In the genomic region with DNA sequence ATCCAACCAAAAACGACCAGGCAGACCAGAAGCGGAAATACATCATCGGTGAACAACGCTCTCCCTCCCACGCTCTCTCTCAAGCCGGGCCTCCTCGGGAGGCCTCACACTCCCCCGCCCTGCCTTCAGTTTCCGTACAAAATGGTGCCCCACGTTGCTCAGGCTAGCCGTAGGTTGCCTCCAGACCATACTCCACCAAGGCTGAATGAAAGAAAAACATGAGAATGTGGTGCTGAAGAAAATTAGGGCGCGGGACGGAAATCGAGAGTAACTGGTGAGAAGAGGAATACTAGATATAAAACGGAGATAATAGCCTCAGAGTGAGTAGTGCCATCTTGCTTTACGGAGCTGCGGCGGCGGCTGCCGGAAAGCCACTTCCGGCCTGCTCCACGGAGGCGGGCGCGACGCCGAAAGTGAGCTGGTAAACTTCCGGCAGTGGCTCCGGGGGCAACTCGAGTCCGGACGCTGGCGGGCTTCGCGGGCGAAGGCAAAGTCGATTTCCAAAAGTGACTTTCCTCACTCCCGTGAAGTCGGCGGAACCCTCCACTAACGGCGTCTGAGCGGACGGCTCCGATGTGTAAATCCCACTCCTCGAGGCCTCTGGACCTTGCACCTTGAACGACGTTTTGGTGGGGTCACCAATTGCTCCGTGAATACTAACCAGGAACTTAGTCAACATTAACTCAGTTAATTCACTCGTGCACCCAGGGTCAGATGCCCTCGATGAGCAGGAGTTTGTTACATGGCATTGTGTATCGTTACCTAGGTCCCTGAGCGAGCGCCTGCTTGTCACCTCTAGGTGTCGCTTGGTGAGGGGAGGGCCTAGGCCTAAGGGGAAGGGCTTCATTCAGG, we compare ENCODE assay signal across 8 cellular contexts. TPM values are rescaled to one million over a fixed set of nuclear protein-coding genes. Genes with fewer than 3 reads are reported as not detected.
DNase-seq lines count a peak whose midpoint lies in the region; ATAC-seq, FAIRE-seq and TF ChIP-seq lines count a peak whose summit lies in the region.

A gene (minus strand): TSS at position 7 of the 852 bp plus-strand sequence. CDS start 980 bp downstream, outside the sequence.

- H3K9me3 Mint-ChIP-seq in CD14-positive monocyte, result peaks cover 0 to 1% (median 0%) of the 10 kb centered on the region in 7 donors

- H3K36me3 Mint-ChIP-seq in CD14-positive monocyte, result peaks cover 24 to 29% of the 10 kb centered on the region in 2 donors

- H3K4me1 Mint-ChIP-seq in CD14-positive monocyte, result peaks cover 70% of the 10 kb centered on the region

- no peaks in the 10 kb centered on the region for H3K27me3 Mint-ChIP-seq in CD14-positive monocyte (ENCODE audit: low read depth in 3 of 3)

- TSS peak; percentile 92 for BruUV-seq in HepG2 (replicated peaks; lab: Mats Ljungman, UMichigan)

- TF ChIP-seq CTCF in CD14-positive monocyte (IDR thresholded peaks at IDR 0.05), result peak; percentile 80
- peak; percentile 88 for TF ChIP-seq CTCF in HepG2 (CRISPR knock-in tag; IDR thresholded peaks at IDR 0.05)

- no peaks in the 10 kb centered on the region for H4K20me1 ChIP-seq in HepG2 (ENCODE audit: insufficient read depth, low read length)

- intact Hi-C loops in CD14-positive monocyte (cut with micrococcal nuclease), result no loop called here
- intact Hi-C loops in HepG2 (cut with micrococcal nuclease; ENCODE audit: unreplicated experiment), result loop anchor here (2.0 kb wide), 1 partner anchor 47 kb away; no protein-coding TSS in a partner anchor

- CTCF ChIA-PET in HepG2 (lab: Yijun Ruan, JAX; ENCODE audit: low intra/inter-chr PET ratio, low total read pairs), result no interaction called here

- H3K27ac Mint-ChIP-seq in CD14-positive monocyte, result peak within 1 kb of the TSS; percentile 96 to 100 (median 99)

- H3K36me3 ChIP-seq in HepG2 (replicated peaks in 1 of 2; ENCODE audit: control insufficient read depth in 1 of 2, insufficient read depth in 2 of 2, low read length in 2 of 2), result peaks cover 0 to 16% of the 10 kb centered on the region in 2 experiments; a peak in 2 of 5 replicates

- FAIRE-seq in HepG2 (lab: Jason Lieb, UNC), result peak; percentile 82

- no peaks in the 10 kb centered on the region for H3K9me3 ChIP-seq in HepG2 (ENCODE audit: low read length)

- peaks cover 69% of the 10 kb centered on the region for H3K4me1 ChIP-seq in HepG2 (ENCODE audit: insufficient read depth, low read length)

- peak within 1 kb of the TSS; percentile 96 for H2AFZ ChIP-seq in HepG2 (ENCODE audit: low read length)

- H3K9ac ChIP-seq in HepG2 (ENCODE audit: insufficient read depth, low read depth, low read length), result peak within 1 kb of the TSS; percentile 94

- H3K79me2 ChIP-seq in HepG2 (ENCODE audit: insufficient read depth, low read length), result peaks cover 34% of the 10 kb centered on the region

- TF ChIP-seq EP300 in HepG2 (IDR thresholded peaks at IDR 0.05; ENCODE audit: low read depth in 2 of 2, low read length in 2 of 2), result peak in 1 of 2 experiments; percentile 5; a peak in 2 of 4 replicates
- peak; percentile 50; the same call in 1 of the 2 replicates for TF ChIP-seq EP300 in HepG2 (CRISPR knock-in tag; IDR thresholded peaks at IDR 0.05; ENCODE audit: borderline replicate concordance)

- peak; percentile 83 for ATAC-seq in GM19372 (IDR thresholded peaks at IDR 0.05; ENCODE audit: low read depth, unreplicated experiment)
- peak; percentile 87 for ATAC-seq in HG03558 (IDR thresholded peaks at IDR 0.05; ENCODE audit: extremely low read depth, unreplicated experiment)
- peak; percentile 94 for ATAC-seq in HepG2

- 0 out of 2 replicates have a peak, but pooled peaks have one; percentile 28 for TF ChIP-seq RAD21 in HepG2 (CRISPR knock-in tag; IDR thresholded peaks at IDR 0.05)

- peak within 1 kb of the TSS; percentile 96 for H3K4me2 ChIP-seq in HepG2 (ENCODE audit: low read depth, low read length)

- peak within 1 kb of the TSS; percentile 90 to 100 for H3K4me3 Mint-ChIP-seq in CD14-positive monocyte

- TF ChIP-seq POLR2A in HepG2 (IDR thresholded peaks at IDR 0.05; ENCODE audit: insufficient read depth in 1 of 2, low read depth in 2 of 2, low read length in 2 of 2), result peak; percentile 79 to 90

- no peaks in the 10 kb centered on the region; a peak in 1 of 5 replicates for H3K27me3 ChIP-seq in HepG2 (ENCODE audit: control insufficient read depth in 1 of 2, insufficient read depth in 2 of 2, low read length in 2 of 2)

- POLR2A ChIA-PET in HepG2 (lab: Yijun Ruan, JAX), result interaction anchor here (0.9 to 5.6 kb wide), 7 partner anchors 12 to 80 kb away, joined by 3 to 108 read pairs (median 7); a partner anchor contains a TSS

- peak within 1 kb of the TSS; percentile 71 to 92 (median 81) for H3K4me3 ChIP-seq in HepG2 (replicated peaks in 1 of 3; ENCODE audit: insufficient read depth in 1 of 3, low read depth in 2 of 3, low read length in 3 of 3)

- in situ Hi-C loops in HepG2 (cut with HindIII; ENCODE audit: extremely low pct_ligation_motif_present, low pct_unique_long_range_greater_than_20kb), result no loop called here

- 2% methylated on average over 34 of the region's 56 CpGs for WGBS in HepG2 (ENCODE audit: low lambda C conversion rate)

- peak within 1 kb of the TSS; percentile 99 for H3K27ac ChIP-seq in HepG2 (ENCODE audit: extremely low read length, insufficient read depth, low read length)

- peak; percentile 92 for DNase-seq in CD14-positive monocyte (ENCODE audit: low spot score)
- DNase-seq in NCI-H748 (lab: John Stamatoyannopoulos, UW; ENCODE audit: unreplicated experiment), result peak; percentile 91
- DNase-seq in activated CD4-positive, alpha-beta T cell treated with anti-CD3 and anti-CD28 coated beads, Interleukin-2, amount 50 U/mL, for 1 hour, result peak; percentile 83
- DNase-seq in dedifferentiated amniotic fluid mesenchymal stem cell (ENCODE audit: extremely low spot score), result peak; percentile 97
- peak; percentile 93 for DNase-seq in HepG2 (ENCODE audit: low spot score)
- peak; percentile 86 for DNase-seq in stimulated activated CD4-positive, alpha-beta T cell treated with anti-CD3 and anti-CD28 coated beads, Interleukin-4, amount 100 ng/mL, for 1 hour

TF ChIP-seq in HepG2, 621 proteins besides CTCF, POLR2A, EP300 and RAD21 (continues in another document):
- TF ChIP-seq NFKBIZ (CRISPR knock-in tag; IDR thresholded peaks at IDR 0.05), result 0 out of 2 replicates have a peak, but pooled peaks have one; percentile 13
- TF ChIP-seq ZSCAN30 (CRISPR knock-in tag; IDR thresholded peaks at IDR 0.05), result peak; percentile 89
- TF ChIP-seq ZC3H4 (CRISPR knock-in tag; IDR thresholded peaks at IDR 0.05; ENCODE audit: borderline replicate concordance), result peak; percentile 80; the same call in 1 of the 2 replicates
- TF ChIP-seq NONO (IDR thresholded peaks at IDR 0.05), result no peak
- peak; percentile 73 for TF ChIP-seq NONO (CRISPR knock-in tag; conservative IDR thresholded peaks at IDR 0.05)
- peak; percentile 72; the same call in 1 of the 2 replicates for TF ChIP-seq HIVEP1 (CRISPR knock-in tag; IDR thresholded peaks at IDR 0.05)
- TF ChIP-seq, protein P1, sequence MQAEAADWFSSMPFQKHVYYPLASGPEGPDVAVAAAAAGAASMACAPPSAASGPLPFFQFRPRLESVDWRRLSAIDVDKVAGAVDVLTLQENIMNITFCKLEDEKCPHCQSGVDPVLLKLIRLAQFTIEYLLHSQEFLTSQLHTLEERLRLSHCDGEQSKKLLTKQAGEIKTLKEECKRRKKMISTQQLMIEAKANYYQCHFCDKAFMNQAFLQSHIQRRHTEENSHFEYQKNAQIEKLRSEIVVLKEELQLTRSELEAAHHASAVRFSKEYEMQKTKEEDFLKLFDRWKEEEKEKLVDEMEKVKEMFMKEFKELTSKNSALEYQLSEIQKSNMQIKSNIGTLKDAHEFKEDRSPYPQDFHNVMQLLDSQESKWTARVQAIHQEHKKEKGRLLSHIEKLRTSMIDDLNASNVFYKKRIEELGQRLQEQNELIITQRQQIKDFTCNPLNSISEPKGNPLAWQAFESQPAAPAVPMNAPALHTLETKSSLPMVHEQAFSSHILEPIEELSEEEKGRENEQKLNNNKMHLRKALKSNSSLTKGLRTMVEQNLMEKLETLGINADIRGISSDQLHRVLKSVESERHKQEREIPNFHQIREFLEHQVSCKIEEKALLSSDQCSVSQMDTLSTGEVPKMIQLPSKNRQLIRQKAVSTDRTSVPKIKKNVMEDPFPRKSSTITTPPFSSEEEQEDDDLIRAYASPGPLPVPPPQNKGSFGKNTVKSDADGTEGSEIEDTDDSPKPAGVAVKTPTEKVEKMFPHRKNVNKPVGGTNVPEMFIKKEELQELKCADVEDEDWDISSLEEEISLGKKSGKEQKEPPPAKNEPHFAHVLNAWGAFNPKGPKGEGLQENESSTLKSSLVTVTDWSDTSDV (CRISPR knock-in tag; IDR thresholded peaks at IDR 0.05), result no peak
- TF ChIP-seq ARNT2 (CRISPR knock-in tag; IDR thresholded peaks at IDR 0.05; ENCODE audit: low read depth), result no peak
- no peak for TF ChIP-seq FOXA1 (IDR thresholded peaks at IDR 0.05)
- peak; percentile 65; the same call in 1 of the 2 replicates for TF ChIP-seq FOXA1 (CRISPR knock-in tag; IDR thresholded peaks at IDR 0.05)
- peak; percentile 17; the same call in 1 of the 2 replicates for TF ChIP-seq SMYD3 (CRISPR knock-in tag; IDR thresholded peaks at IDR 0.05)

RNA-seq across cellular contexts. Expression of the gene that starts here (rescaled TPM):
- 1 to 10 TPM; 4.0 to 4.3 TPM for polyA plus RNA-seq in CD14-positive monocyte
- total RNA-seq in HepG2 (2016; rRNA removed; fragmentation: Illumina TruSeq; extraction: Trizol), result 10.2 and 14.9 TPM in 2 replicates
- 2.1 and 2.4 TPM in 2 replicates for total RNA-seq in HepG2 (2016; cell fraction: cytosol; rRNA removed; fragmentation: Illumina TruSeq; extraction: Trizol; ENCODE audit: low read depth)
- 10.1 and 14.6 TPM in 2 replicates for total RNA-seq in HepG2 (2016; cell fraction: insoluble cytoplasmic fraction; rRNA removed; fragmentation: Illumina TruSeq; extraction: Trizol)
- total RNA-seq in HepG2 (2016; cell fraction: membrane; rRNA removed; fragmentation: Illumina TruSeq; extraction: Trizol), result 6.4 and 6.5 TPM in 2 replicates
- total RNA-seq in HepG2 (2016; cell fraction: nucleus; rRNA removed; fragmentation: Illumina TruSeq; extraction: Trizol), result 11.2 and 11.7 TPM in 2 replicates
- polyA plus RNA-seq in HepG2 (2011; rRNA removed), result 10.3 and 12.3 TPM in 2 replicates
- 9.8 and 12.1 TPM in 2 replicates for polyA plus RNA-seq in HepG2 (2011; cell fraction: cytosol; rRNA removed)
- polyA plus RNA-seq in HepG2 (2011; cell fraction: nucleus; rRNA removed), result 27.6 and 28.0 TPM in 2 replicates
- polyA plus RNA-seq in HepG2 (2012), result 6.7 and 9.1 TPM in 2 replicates
- 1.3 and 1.8 TPM in 2 replicates for polyA plus RNA-seq in HepG2 (2016; cell fraction: cytosol; fragmentation: Illumina TruSeq; extraction: Trizol; ENCODE audit: low read depth)
- polyA plus RNA-seq in HepG2 (2016; cell fraction: insoluble cytoplasmic fraction; fragmentation: Illumina TruSeq; extraction: Trizol; ENCODE audit: low read depth), result 7.7 and 9.1 TPM in 2 replicates
- polyA plus RNA-seq in HepG2 (2016; cell fraction: membrane; fragmentation: Illumina TruSeq; extraction: Trizol; ENCODE audit: low read depth), result 3.6 and 3.7 TPM in 2 replicates
- 14.2 and 14.7 TPM in 2 replicates for polyA plus RNA-seq in HepG2 (2016; cell fraction: nucleus; fragmentation: Illumina TruSeq; extraction: Trizol; ENCODE audit: insufficient read depth, low read depth)
- 18.7 and 35.4 TPM in 2 replicates for polyA minus RNA-seq in HepG2 (2011; rRNA and poly(A)+ RNA removed; ENCODE audit: low replicate concordance)
- 4.0 and 5.7 TPM in 2 replicates for polyA minus RNA-seq in HepG2 (2011; cell fraction: cytosol; rRNA and poly(A)+ RNA removed)
- 19.3 and 23.9 TPM in 2 replicates for polyA minus RNA-seq in HepG2 (2011; cell fraction: nucleus; rRNA and poly(A)+ RNA removed)

Comparison
In these comparisons a context has a peak if more than half of its experiments do, and no peak if none do; other contexts are left out.
1. Peak in every context shown above with its lines: DNase-seq, ATAC-seq, H3K4me3 ChIP-seq and H3K27ac ChIP-seq.